Comparison of ENCODE assay signal across 8 cellular contexts in genomic region chr22:42719656-42720262, GRCh38. TPM values are rescaled to one million over a fixed set of nuclear protein-coding genes. Genes with fewer than 3 reads are reported as not detected.
DNase-seq lines count a peak whose midpoint lies in the region; ATAC-seq, FAIRE-seq and TF ChIP-seq lines count a peak whose summit lies in the region.

No MANE protein-coding gene starts in this region.

- H3K4me3 ChIP-seq in adrenal gland, result peak overlapping the region in 3 of 4 donors; percentile 27 to 89 (median 47)
- peak overlapping the region; percentile 70 to 83 for H3K4me3 ChIP-seq in kidney (ENCODE audit: low read length in 2 of 2)
- peak overlapping the region; percentile 96 for H3K4me3 ChIP-seq in thoracic aorta

- H3K27me3 ChIP-seq in adrenal gland (no peaks in the 10 kb centered on the region), thoracic aorta (replicated peaks; ENCODE audit: insufficient read depth) (no peaks in the 10 kb centered on the region)

- TF ChIP-seq CTCF in adrenal gland (IDR thresholded peaks at IDR 0.05) (no peak), kidney (IDR thresholded peaks at IDR 0.05; ENCODE audit: borderline replicate concordance, extremely low read depth, insufficient read depth) (no peak), thoracic aorta (IDR thresholded peaks at IDR 0.05) (no peak)

- H3K9me3 ChIP-seq in adrenal gland (replicated peaks in 1 of 3) (no peaks in the 10 kb centered on the region), kidney (ENCODE audit: control insufficient read depth in 1 of 2, low read length in 2 of 2) (no peaks in the 10 kb centered on the region), thoracic aorta (no peaks in the 10 kb centered on the region)

- H3K36me3 ChIP-seq in adrenal gland (replicated peaks in 1 of 2) (no peaks in the 10 kb centered on the region), kidney (ENCODE audit: control insufficient read depth in 1 of 2, insufficient read depth in 2 of 2, low read length in 2 of 2) (no peaks in the 10 kb centered on the region), thoracic aorta (no peaks in the 10 kb centered on the region)

- H3K9ac ChIP-seq in kidney (ENCODE audit: low read length in 2 of 2), result peak overlapping the region; percentile 72 to 77

- 23 to 38% (median 33%) methylated on average over 18 to 37 of the region's 37 CpGs for WGBS in adrenal gland, 4 donors

- DNase-seq in NCI-H748 (lab: John Stamatoyannopoulos, UW; ENCODE audit: unreplicated experiment) (peak; percentile 61), NCI-H748 treated with DMSO at 0.1 percent for 48 hours (lab: John Stamatoyannopoulos, UW) (no peak), adrenal gland (no peak), kidney (peak; percentile 82), thoracic aorta (ENCODE audit: low spot score) (no peak), NCI-H128 (lab: John Stamatoyannopoulos, UW; ENCODE audit: unreplicated experiment) (no peak), T1000 (lab: John Stamatoyannopoulos, UW) (no peak)

- TF ChIP-seq POLR2A in adrenal gland (IDR thresholded peaks at IDR 0.05), result no peak

- H3K27ac ChIP-seq in adrenal gland (peak overlapping the region in 4 of 5 donors; percentile 10 to 72 (median 64)), kidney (ENCODE audit: low read depth in 2 of 2, low read length in 2 of 2) (peak overlapping the region; percentile 78 to 80), thoracic aorta (peak overlapping the region; percentile 76 to 91)

- peaks cover 4 to 9% of the 10 kb centered on the region in 2 donors for H3K4me1 ChIP-seq in adrenal gland (replicated peaks in 1 of 2)
- H3K4me1 ChIP-seq in kidney (ENCODE audit: control insufficient read depth in 1 of 2, insufficient read depth in 1 of 2, low read depth in 1 of 2, low read length in 2 of 2), result peaks cover 10 to 25% of the 10 kb centered on the region in 2 donors
- peaks cover 4 to 33% of the 10 kb centered on the region in 2 donors for H3K4me1 ChIP-seq in thoracic aorta (ENCODE audit: control insufficient read depth in 1 of 2, low read depth in 2 of 2)

- intact Hi-C loops in adrenal gland (cut with DNase I), result no loop called here
- intact Hi-C loops in kidney (cut with DNase I), result no loop called here

- no peak for FAIRE-seq in kidney (lab: Jason Lieb, UNC)

- ATAC-seq in thoracic aorta (ENCODE audit: insufficient number of reproducible peaks, low FRiP score, low read depth), result no peak
- no peak for ATAC-seq in HG02884 (IDR thresholded peaks at IDR 0.05; ENCODE audit: unreplicated experiment)

RNA-seq across cellular contexts. Expression of gene A4GALT, which starts 0.9 kb away (rescaled TPM):
- total RNA-seq in adrenal gland, result 10 to 100 TPM in 7 of 8 donors, 1 to 10 TPM in 1; 2.7 to 29.8 (median 18.2) TPM
- 10 to 100 TPM in 2 of 3 donors, 1 to 10 TPM in 1; 4.2 to 21.5 (median 17.8) TPM for polyA plus RNA-seq in adrenal gland
- 186 TPM for total RNA-seq in kidney
- 76.2 TPM for polyA plus RNA-seq in kidney (ENCODE audit: insufficient read depth, low read depth, low replicate concordance)
- 10 to 100 TPM; 68.4 to 77.3 TPM for total RNA-seq in thoracic aorta

Comparison
In these comparisons a context has a peak if more than half of its experiments do, and no peak if none do; other contexts are left out.
1. DNase-seq: peak in NCI-H748 (single experiment) and kidney (single experiment); none in NCI-H748 treated with DMSO at 0.1 percent for 48 hours (single experiment), adrenal gland (0 of 7), thoracic aorta (single experiment), NCI-H128 (single experiment) and T1000 (single experiment).
2. Peak in every context shown above with its lines, with median percentiles within 50 percentile points of each other: H3K27ac ChIP-seq and H3K4me3 ChIP-seq.